ENCODE assay signal across 15 cellular contexts in the genomic region with DNA sequence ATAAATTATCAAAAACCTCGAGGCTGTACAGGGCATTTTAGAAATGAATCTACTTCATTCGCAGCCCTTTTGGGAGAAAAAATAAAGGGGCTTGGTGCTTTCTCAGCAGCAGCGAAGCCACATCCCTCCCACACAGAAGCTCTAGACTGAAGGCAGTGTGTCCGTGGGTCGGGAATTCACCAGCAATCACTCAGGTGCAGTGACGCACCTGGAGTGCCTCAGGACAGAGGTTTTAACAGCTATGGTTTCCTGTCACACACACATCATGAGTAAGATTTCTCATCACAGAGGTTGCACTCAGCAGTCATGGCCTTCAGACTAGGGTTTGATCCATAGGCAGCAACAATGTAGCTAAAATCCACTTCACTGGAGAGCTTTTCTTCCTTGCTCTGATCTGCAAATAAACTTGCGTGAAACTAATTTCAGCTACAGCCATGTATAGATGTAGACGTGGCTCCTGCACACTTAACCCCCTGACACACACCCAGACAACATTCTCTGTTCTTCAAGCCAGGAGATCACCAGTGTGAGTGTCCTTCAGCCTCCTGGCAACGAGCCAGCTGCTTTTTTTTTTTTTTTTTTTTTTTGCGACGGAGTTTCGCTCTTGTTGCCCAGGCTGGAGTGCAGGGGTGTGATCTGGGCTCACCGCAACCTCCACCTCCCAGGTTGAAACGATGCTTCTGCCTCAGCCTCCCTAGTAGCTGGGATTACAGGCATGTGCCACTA.
"Had no signal": no experiment of that assay in that cellular context is flagged by ENCODE, and none has a peak within 500 bp of the region (broad histone marks: within the 10 kb centered on the region; RNA-seq: fewer than 3 reads in every experiment).

No MANE protein-coding gene starts in this region.

- H3K4me1 Mint-ChIP-seq: activated naive CD8-positive, alpha-beta T cell treated with anti-CD3 and anti-CD28 coated beads, Interleukin-2, amount 50 U/mL, for 24 hours; immature natural killer cell; natural killer cell had no signal

- H3K4me3 Mint-ChIP-seq: activated naive CD8-positive, alpha-beta T cell treated with anti-CD3 and anti-CD28 coated beads, Interleukin-2, amount 50 U/mL, for 24 hours; activated T-cell treated with anti-CD3 and anti-CD28 coated beads, Interleukin-2, amount 50 U/mL, for 72 hours; immature natural killer cell; natural killer cell had no signal

- H3K27ac Mint-ChIP-seq: activated naive CD8-positive, alpha-beta T cell treated with anti-CD3 and anti-CD28 coated beads, Interleukin-2, amount 50 U/mL, for 24 hours; activated T-cell treated with anti-CD3 and anti-CD28 coated beads, Interleukin-2, amount 50 U/mL, for 72 hours had no signal

- H3K4me1 ChIP-seq: prostate gland, upper lobe of right lung had no signal

- H3K9me3 ChIP-seq: prostate gland, spleen, suprapubic skin, upper lobe of right lung had no signal

- H3K27me3 Mint-ChIP-seq: activated naive CD8-positive, alpha-beta T cell treated with anti-CD3 and anti-CD28 coated beads, Interleukin-2, amount 50 U/mL, for 24 hours had no signal

- DNase-seq: activated CD4-positive, alpha-beta T cell treated with anti-CD3 and anti-CD28 coated beads for 1 hour; activated CD4-positive, alpha-beta T cell treated with anti-CD3 and anti-CD28 coated beads, Interleukin-2, amount 50 U/mL, for 48 hours; activated naive CD8-positive, alpha-beta T cell treated with anti-CD3 and anti-CD28 coated beads, Interleukin-2, amount 50 U/mL, for 24 hours; activated T-cell treated with anti-CD3 and anti-CD28 coated beads, Interleukin-2, amount 50 U/mL, for 72 hours; immature natural killer cell; natural killer cell; spleen; stimulated activated CD4-positive, alpha-beta T cell treated with anti-CD3 and anti-CD28 coated beads, Interleukin-1b, Interleukin-23, amount 100 ng/mL, for 48 hours; stimulated activated naive CD8-positive, alpha-beta T cell treated with anti-CD3 and anti-CD28 coated beads, Interleukin-15, Interleukin-2, amounts not matched to agents 100 U/mL and 50 U/mL, for 24 hours; T1000; upper lobe of right lung had no signal

- H3K9me3 Mint-ChIP-seq: activated naive CD8-positive, alpha-beta T cell treated with anti-CD3 and anti-CD28 coated beads, Interleukin-2, amount 50 U/mL, for 24 hours; activated T-cell treated with anti-CD3 and anti-CD28 coated beads, Interleukin-2, amount 50 U/mL, for 72 hours; immature natural killer cell; natural killer cell had no signal

- H3K4me3 ChIP-seq: prostate gland, spleen, suprapubic skin, upper lobe of right lung had no signal

- ATAC-seq: activated naive CD8-positive, alpha-beta T cell treated with anti-CD3 and anti-CD28 coated beads, Interleukin-2, amount 50 U/mL, for 24 hours; esophagus mucosa; natural killer cell; sciatic nerve; stimulated activated naive CD8-positive, alpha-beta T cell treated with anti-CD3 and anti-CD28 coated beads, Interleukin-15, Interleukin-2, amounts not matched to agents 100 U/mL and 50 U/mL, for 24 hours; upper lobe of right lung had no signal

- H3K27me3 ChIP-seq: spleen, suprapubic skin, upper lobe of right lung had no signal

- H3K27ac ChIP-seq: prostate gland, suprapubic skin, upper lobe of right lung had no signal
